16 cellular contexts compared by ENCODE assay signal in the genomic region with DNA sequence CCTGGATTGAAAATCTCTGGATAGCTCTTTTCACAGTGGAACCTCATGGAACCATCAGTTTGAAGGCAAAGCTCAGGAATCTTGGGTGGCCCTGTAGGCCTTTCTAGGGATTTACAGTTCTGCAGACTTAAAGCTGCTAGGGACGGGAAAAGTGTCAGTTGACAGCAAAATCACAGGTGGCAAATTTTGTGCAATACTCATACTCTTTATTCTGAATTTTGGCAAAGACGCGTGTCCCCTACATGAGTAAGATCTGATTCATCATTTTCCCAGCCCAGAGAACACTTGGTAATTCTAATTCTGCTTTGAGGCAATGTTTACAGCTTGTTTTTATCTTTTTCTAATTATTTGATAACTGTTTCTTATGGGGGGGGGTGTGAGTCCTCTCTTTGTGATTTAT. TPM values are rescaled to one million over a fixed set of nuclear protein-coding genes. Genes with fewer than 3 reads are reported as not detected.
DNase-seq lines count a peak whose midpoint lies in the region; TF ChIP-seq lines count a peak whose summit lies in the region.
"Had no signal": no experiment of that assay in that cellular context is flagged by ENCODE, and none has a peak within 500 bp of the region (broad histone marks: within the 10 kb centered on the region; RNA-seq: fewer than 3 reads in every experiment).

No MANE protein-coding gene starts in this region.

- H3K4me3 Mint-ChIP-seq in HFFc6: peak overlapping the region; percentile 7
- H3K4me3 Mint-ChIP-seq in activated naive CD8-positive, alpha-beta T cell treated with anti-CD3 and anti-CD28 coated beads for 36 hours: no peak overlapping the region
- H3K4me3 Mint-ChIP-seq: activated naive CD4-positive, alpha-beta T cell treated with anti-CD3 and anti-CD28 coated beads, Interleukin-2, amount 10 ng/mL, durations not matched to agents 7 days and 5 days; nephron progenitor cell had no signal

- WGBS in esophagus muscularis mucosa: 60% methylated on average over 3 of the region's 3 CpGs

- no peaks in the 10 kb centered on the region for H3K9me3 Mint-ChIP-seq in HFFc6
- no peaks in the 10 kb centered on the region for H3K9me3 Mint-ChIP-seq in activated naive CD8-positive, alpha-beta T cell treated with anti-CD3 and anti-CD28 coated beads for 36 hours
- H3K9me3 Mint-ChIP-seq: activated naive CD4-positive, alpha-beta T cell treated with anti-CD3 and anti-CD28 coated beads, Interleukin-2, amount 10 ng/mL, durations not matched to agents 7 days and 5 days; nephron progenitor cell had no signal

- intact Hi-C loops in dorsolateral prefrontal cortex (cut with DNase I) (no loop called here), esophagus muscularis mucosa (cut with DNase I) (no loop called here)

- no peak for TF ChIP-seq EP300 in esophagus muscularis mucosa (IDR thresholded peaks at IDR 0.05)

- DNase-seq in A172 (ENCODE audit: low spot score) (peak; percentile 86), HFFc6 (peak; percentile 62), astrocyte of the hippocampus (ENCODE audit: low read depth, low spot score) (peak; percentile 72), glomerular visceral epithelial cell (ENCODE audit: extremely low spot score) (peak; percentile 51), dorsolateral prefrontal cortex (no peak), esophagus muscularis mucosa (ENCODE audit: extremely low spot score) (no peak), NCI-H1436 (lab: John Stamatoyannopoulos, UW) (no peak)
- no peak for DNase-seq in activated naive CD8-positive, alpha-beta T cell treated with anti-CD3 and anti-CD28 coated beads for 36 hours
- DNase-seq: activated naive CD4-positive, alpha-beta T cell treated with anti-CD3 and anti-CD28 coated beads, Interleukin-2, amount 10 ng/mL, durations not matched to agents 7 days and 5 days; GOT3; heart left ventricle; left lung; nephron progenitor cell; RPMI8226; spleen; transverse colon had no signal

- no peak overlapping the region for H3K4me3 ChIP-seq in dorsolateral prefrontal cortex
- H3K4me3 ChIP-seq in esophagus muscularis mucosa: no peak overlapping the region
- H3K4me3 ChIP-seq: heart left ventricle, left lung, spleen, transverse colon had no signal

- no peaks in the 10 kb centered on the region; the same call in 1 of the 2 replicates for H3K27me3 Mint-ChIP-seq in HFFc6 (ENCODE audit: insufficient read depth)
- H3K27me3 Mint-ChIP-seq in activated naive CD8-positive, alpha-beta T cell treated with anti-CD3 and anti-CD28 coated beads for 36 hours: no peaks in the 10 kb centered on the region
- H3K27me3 Mint-ChIP-seq: activated naive CD4-positive, alpha-beta T cell treated with anti-CD3 and anti-CD28 coated beads, Interleukin-2, amount 10 ng/mL, durations not matched to agents 7 days and 5 days had no signal

- H3K36me3 ChIP-seq in esophagus muscularis mucosa: no peaks in the 10 kb centered on the region
- H3K36me3 ChIP-seq: heart left ventricle, left lung, spleen, transverse colon had no signal

- peaks cover 45% of the 10 kb centered on the region for H3K4me1 Mint-ChIP-seq in HFFc6 (ENCODE audit: low read depth)
- peaks cover 3% of the 10 kb centered on the region for H3K4me1 Mint-ChIP-seq in activated naive CD8-positive, alpha-beta T cell treated with anti-CD3 and anti-CD28 coated beads for 36 hours
- H3K4me1 Mint-ChIP-seq: activated naive CD4-positive, alpha-beta T cell treated with anti-CD3 and anti-CD28 coated beads, Interleukin-2, amount 10 ng/mL, durations not matched to agents 7 days and 5 days had no signal

- H3K27ac ChIP-seq in dorsolateral prefrontal cortex: no peak overlapping the region
- H3K27ac ChIP-seq in esophagus muscularis mucosa (replicated peaks in 1 of 4): no peak overlapping the region
- H3K27ac ChIP-seq: heart left ventricle, left lung, spleen, transverse colon had no signal

- peaks cover 3 to 35% (median 20%) of the 10 kb centered on the region in 4 donors for H3K4me1 ChIP-seq in esophagus muscularis mucosa

- H3K9me3 ChIP-seq in esophagus muscularis mucosa: no peaks in the 10 kb centered on the region
- H3K9me3 ChIP-seq: heart left ventricle, left lung, spleen, transverse colon had no signal

- peak; percentile 27; the same call in 1 of the 2 replicates for TF ChIP-seq CTCF in HFFc6 (IDR thresholded peaks at IDR 0.05)
- no peak for TF ChIP-seq CTCF in dorsolateral prefrontal cortex (IDR thresholded peaks at IDR 0.05 in 54 of 56, conservative IDR thresholded peaks at IDR 0.05 in 2 of 56; ENCODE audit: low read depth in 1 of 56, partially characterized antibody in 56 of 56)
- TF ChIP-seq CTCF in esophagus muscularis mucosa (IDR thresholded peaks at IDR 0.05): no peak

- no peaks in the 10 kb centered on the region for H3K27me3 ChIP-seq in dorsolateral prefrontal cortex
- H3K27me3 ChIP-seq in esophagus muscularis mucosa: no peaks in the 10 kb centered on the region
- H3K27me3 ChIP-seq: heart left ventricle, left lung, spleen, transverse colon had no signal

- TF ChIP-seq POLR2A in esophagus muscularis mucosa (IDR thresholded peaks at IDR 0.05; ENCODE audit: low read depth): no peak

- H3K36me3 Mint-ChIP-seq in HFFc6 (ENCODE audit: low read depth): no peaks in the 10 kb centered on the region
- H3K36me3 Mint-ChIP-seq in activated naive CD8-positive, alpha-beta T cell treated with anti-CD3 and anti-CD28 coated beads for 36 hours: no peaks in the 10 kb centered on the region
- H3K36me3 Mint-ChIP-seq: activated naive CD4-positive, alpha-beta T cell treated with anti-CD3 and anti-CD28 coated beads, Interleukin-2, amount 10 ng/mL, durations not matched to agents 7 days and 5 days had no signal

- peak overlapping the region; percentile 59; the same call in 1 of the 2 replicates for H3K27ac Mint-ChIP-seq in HFFc6
- no peak overlapping the region for H3K27ac Mint-ChIP-seq in activated naive CD8-positive, alpha-beta T cell treated with anti-CD3 and anti-CD28 coated beads for 36 hours
- H3K27ac Mint-ChIP-seq: activated naive CD4-positive, alpha-beta T cell treated with anti-CD3 and anti-CD28 coated beads, Interleukin-2, amount 10 ng/mL, durations not matched to agents 7 days and 5 days; nephron progenitor cell had no signal

RNA-seq across cellular contexts. Expression of a gene that starts 3.6 kb away (rescaled TPM):
- total RNA-seq in A172 (2014; rRNA removed; shearing (Covaris generic)): 843 and 845 TPM in 2 replicates
- 10 to 100 TPM in 2 of 6 experiments, 1 to 10 TPM in 4; 4.2 to 48.2 (median 4.8) TPM for total RNA-seq in HFFc6 (2021; fragmentation: NEBNext Ultra II Directional; extraction: Animal tissue kit (Norgen Biotek cat#: 25700))
- not detected for total RNA-seq in activated naive CD8-positive, alpha-beta T cell treated with anti-CD3 and anti-CD28 coated beads for 36 hours
- 1 to 10 TPM in 116 of 120 experiments, under 1 TPM in 4; 0.31 to 7.5 (median 3.1) TPM for total RNA-seq in dorsolateral prefrontal cortex
- 1 to 10 TPM in 3 of 4 donors, under 1 TPM in 1; 0.83 to 3.5 (median 2.6) TPM for total RNA-seq in esophagus muscularis mucosa

Comparison
In these comparisons a context has a peak if more than half of its experiments do, and no peak if none do; other contexts are left out.
1. DNase-seq: peak in A172 (single experiment), HFFc6 (single experiment), astrocyte of the hippocampus (single experiment) and glomerular visceral epithelial cell (single experiment); none in activated naive CD8-positive, alpha-beta T cell treated with anti-CD3 and anti-CD28 coated beads for 36 hours (single experiment), dorsolateral prefrontal cortex (0 of 10), esophagus muscularis mucosa (single experiment) and NCI-H1436 (single experiment).
2. RNA of a gene that starts 3.6 kb away (total RNA-seq): 843 to 845 TPM in A172; 4.2 to 48.2 TPM in HFFc6, 0.31 to 7.5 TPM in dorsolateral prefrontal cortex, 0.83 to 3.5 TPM in esophagus muscularis mucosa and not detected in activated naive CD8-positive, alpha-beta T cell treated with anti-CD3 and anti-CD28 coated beads for 36 hours; every median in the first group is over 10 times any median in the second.